Comparison of ENCODE assay signal across 8 cellular contexts in genomic region chr1:56526571-56527174, GRCh38. TPM values are rescaled to one million over a fixed set of nuclear protein-coding genes. Genes with fewer than 3 reads are reported as not detected.
DNase-seq lines count a peak whose midpoint lies in the region; ATAC-seq, FAIRE-seq and TF ChIP-seq lines count a peak whose summit lies in the region.

No MANE protein-coding gene starts in this region.

- TF ChIP-seq CTCF in GM06990 (IDR thresholded peaks at IDR 0.05; ENCODE audit: insufficient read depth, low read length, poor library complexity, severe bottlenecking) (no peak), H1 (IDR thresholded peaks at IDR 0.05; ENCODE audit: control extremely low read depth in 1 of 3, insufficient read depth in 1 of 3, low read depth in 1 of 3, low read length in 3 of 3) (no peak)

- H3K27me3 ChIP-seq in GM06990 (replicated peaks; ENCODE audit: control insufficient read depth, insufficient read depth, low read length) = no peaks in the 10 kb centered on the region
- H3K27me3 ChIP-seq in H1 (replicated peaks in 1 of 4; ENCODE audit: control insufficient read depth in 3 of 4, extremely low read depth in 1 of 4, insufficient read depth in 3 of 4, low read length in 3 of 4) = no peaks in the 10 kb centered on the region

- FAIRE-seq in H1 (lab: Jason Lieb, UNC) (no peak), RCC 7860 (lab: Jason Lieb, UNC) (no peak), frontal cortex (lab: Jason Lieb, UNC) (no peak)

- POLR2A ChIA-PET in H1 (lab: Charles Lee; ENCODE audit: partially characterized antibody) = interaction anchor here (1.6 kb wide), 1 partner anchor 9 kb away, joined by 4 read pairs; no protein-coding TSS in a partner anchor

- peak overlapping the region; percentile 12 for H4K5ac ChIP-seq in H1 (ENCODE audit: insufficient read length, low read depth, low read length)

- H2BK5ac ChIP-seq in H1 (ENCODE audit: low read depth, low read length) = no peak overlapping the region

- no peak overlapping the region for H4K91ac ChIP-seq in H1 (replicated peaks; ENCODE audit: insufficient read length, low read length)

- WGBS in H1 (ENCODE audit: extremely low coverage in 1 of 2, insufficient coverage in 1 of 2, insufficient read length in 1 of 2, insufficient replicate concordance in 2 of 2, low coverage in 1 of 2, low lambda C conversion rate in 2 of 2, missing lambda C conversion rate in 1 of 2), 2 experiments = 81% methylated on average over 5 of the region's 5 CpGs; no CpG with 5 or more reads in 1 of the 2 experiments

- no peak overlapping the region for H3K56ac ChIP-seq in H1 (replicated peaks; ENCODE audit: insufficient read length, low read depth, low read length)

- H3K18ac ChIP-seq in H1 (ENCODE audit: extremely low read depth, low read length) = no peak overlapping the region; the same call in 1 of the 2 replicates

- H3K4me2 ChIP-seq in H1 (ENCODE audit: insufficient read depth in 1 of 2, low read depth in 2 of 2, low read length in 2 of 2) = no peak overlapping the region

- no peaks in the 10 kb centered on the region for H4K20me1 ChIP-seq in H1 (replicated peaks in 1 of 2; ENCODE audit: control insufficient read depth in 1 of 2, insufficient read depth in 2 of 2, low read length in 2 of 2)

- ATAC-seq in GM21360 (IDR thresholded peaks at IDR 0.05; ENCODE audit: unreplicated experiment) (peak; percentile 78), HG03439 (IDR thresholded peaks at IDR 0.05; ENCODE audit: unreplicated experiment) (peak; percentile 71)

- no peak overlapping the region for H2AFZ ChIP-seq in H1 (ENCODE audit: low read length)

- no peaks in the 10 kb centered on the region for H3K9me3 ChIP-seq in H1 (ENCODE audit: insufficient read depth in 2 of 2, low read depth in 1 of 2, low read length in 1 of 2)

- no peak overlapping the region for H2BK20ac ChIP-seq in H1 (ENCODE audit: low read length)

- H3K79me1 ChIP-seq in H1 (ENCODE audit: low read depth, low read length) = peaks cover 23% of the 10 kb centered on the region

- H2BK120ac ChIP-seq in H1 (replicated peaks; ENCODE audit: low read depth, low read length) = no peak overlapping the region

- H3K23ac ChIP-seq in H1 (ENCODE audit: insufficient read length) = no peak overlapping the region

- H3K14ac ChIP-seq in H1 (ENCODE audit: insufficient read length) = no peak overlapping the region

- H3K36me3 ChIP-seq in GM06990 (ENCODE audit: control insufficient read depth, insufficient read depth, low read length) (no peaks in the 10 kb centered on the region), H1 (ENCODE audit: control insufficient read depth in 2 of 4, insufficient read depth in 4 of 4, low read length in 3 of 4) (peaks cover 9 to 67% (median 21%) of the 10 kb centered on the region in 4 experiments; a peak in 7 of 8 replicates)

- H3K4me1 ChIP-seq in H1 (replicated peaks in 1 of 4; ENCODE audit: control insufficient read depth in 3 of 4, insufficient read depth in 4 of 4, low read length in 3 of 4) = peaks cover 0 to 26% (median 22%) of the 10 kb centered on the region in 4 experiments; a peak in 6 of 7 replicates

- no peak overlapping the region for H3K9ac ChIP-seq in H1 (replicated peaks in 1 of 4; ENCODE audit: extremely low read depth in 1 of 4, low read depth in 3 of 4, low read length in 3 of 4)

- no peak for TF ChIP-seq POLR2A in H1 (IDR thresholded peaks at IDR 0.05; ENCODE audit: control extremely low read depth in 1 of 2, low read depth in 2 of 2, low read length in 2 of 2)

- H2BK12ac ChIP-seq in H1 (ENCODE audit: low read depth, low read length) = no peak overlapping the region

- no peak overlapping the region for H3K4me3 ChIP-seq in GM06990 (replicated peaks; ENCODE audit: low read depth, low read length)
- H3K4me3 ChIP-seq in H1 (ENCODE audit: extremely low read depth in 1 of 4, insufficient read depth in 2 of 4, low read depth in 3 of 4, low read length in 4 of 4) = no peak overlapping the region

- no peak for TF ChIP-seq RAD21 in H1 (IDR thresholded peaks at IDR 0.05 in 1 of 2, conservative IDR thresholded peaks at IDR 0.05 in 1 of 2; ENCODE audit: low read depth in 2 of 2, low read length in 2 of 2)

- no peak overlapping the region for H4K8ac ChIP-seq in H1 (ENCODE audit: extremely low read depth, insufficient read depth, low read length)

- no peak overlapping the region for H3K4ac ChIP-seq in H1 (replicated peaks; ENCODE audit: insufficient read length, low read depth, low read length)

- H2AK5ac ChIP-seq in H1 (ENCODE audit: low read depth, low read length) = no peak overlapping the region

- no peak for TF ChIP-seq EP300 in H1 (IDR thresholded peaks at IDR 0.05; ENCODE audit: borderline replicate concordance in 1 of 2, low read depth in 2 of 2, low read length in 2 of 2)

- H3K23me2 ChIP-seq in H1 (ENCODE audit: low read depth, low read length) = no peaks in the 10 kb centered on the region; the same call in 1 of the 2 replicates

- no peak overlapping the region for H3K27ac ChIP-seq in H1 (ENCODE audit: low read depth, low read length)

- CTCF ChIA-PET in H1 (lab: Charles Lee; ENCODE audit: partially characterized antibody) = no interaction called here

- H3K79me2 ChIP-seq in H1 (ENCODE audit: control insufficient read depth in 1 of 2, insufficient read depth in 2 of 2, low read length in 2 of 2) = peaks cover 22 to 96% of the 10 kb centered on the region in 2 experiments

- DNase-seq in GM06990 (ENCODE audit: extremely low read depth, insufficient read length) (peak; percentile 78), H1 (ENCODE audit: low read depth in 1 of 2, low spot score in 2 of 2) (no peak), RCC 7860 (ENCODE audit: low spot score) (no peak), frontal cortex (ENCODE audit: low spot score in 2 of 2) (no peak), NCI-H345 treated with DMSO at 0.1 percent for 48 hours (lab: John Stamatoyannopoulos, UW; ENCODE audit: unreplicated experiment) (no peak)
- DNase-seq in activated T-cell treated with anti-CD3 and anti-CD28 coated beads, Interleukin-2, amount 50 U/mL, for 48 hours = no peak

- H2BK15ac ChIP-seq in H1 (ENCODE audit: low read length) = no peak overlapping the region

TF ChIP-seq in H1, 55 proteins besides CTCF, POLR2A, EP300 and RAD21:
- no peak for TF ChIP-seq BACH1 (IDR thresholded peaks at IDR 0.05; ENCODE audit: low read length)
- TF ChIP-seq ZNF274 (IDR thresholded peaks at IDR 0.05; ENCODE audit: borderline replicate concordance, extremely low read depth, low read length) = no peak
- no peak for TF ChIP-seq GABPA (IDR thresholded peaks at IDR 0.05; ENCODE audit: borderline replicate concordance, insufficient read depth, low read length)
- TF ChIP-seq KDM1A (IDR thresholded peaks at IDR 0.05; ENCODE audit: borderline replicate concordance, low read length) = no peak
- no peak for TF ChIP-seq HDAC6 (IDR thresholded peaks at IDR 0.05; ENCODE audit: low read depth, low read length)
- TF ChIP-seq RNF2 (IDR thresholded peaks at IDR 0.05; ENCODE audit: borderline replicate concordance, low read depth, low read length, missing control alignments, poor library complexity, severe bottlenecking) = no peak
- no peak for TF ChIP-seq SP4 (IDR thresholded peaks at IDR 0.05; ENCODE audit: low read length)
- no peak for TF ChIP-seq SIRT6 (IDR thresholded peaks at IDR 0.05; ENCODE audit: low read length)
- TF ChIP-seq CBX8 (IDR thresholded peaks at IDR 0.05; ENCODE audit: borderline replicate concordance, low read depth, low read length) = no peak

RNA-seq across cellular contexts. Expression of gene PLPP3, which starts 52.7 kb away (rescaled TPM):
- total RNA-seq in H1 (2021; fragmentation: NEBNext Ultra II Directional; extraction: Animal tissue kit (Norgen Biotek cat#: 25700)) = 30.6 and 33.2 TPM in 2 replicates
- polyA plus RNA-seq in H1 (2011; rRNA removed) = 40.4 and 42.0 TPM in 2 replicates
- 38.1 TPM for polyA plus RNA-seq in H1 (2011; cell fraction: cytosol; rRNA removed)
- 53.1 TPM for polyA plus RNA-seq in H1 (2011; cell fraction: nucleus; rRNA removed)
- polyA plus RNA-seq in H1 (2012, experiment 1 of 2) = 25.9 to 27.9 TPM (median 26.2 TPM) in 4 replicates
- polyA plus RNA-seq in H1 (2012, experiment 2 of 2) = 7.0 TPM
- polyA plus RNA-seq in H1 (2013, experiment 1 of 2) = 66.2 TPM
- 62.3 TPM for polyA plus RNA-seq in H1 (2013, experiment 2 of 2)
- 55.8 and 62.3 TPM in 2 replicates for polyA minus RNA-seq in H1 (2011; rRNA and poly(A)+ RNA removed)
- polyA minus RNA-seq in H1 (2011; cell fraction: cytosol; rRNA and poly(A)+ RNA removed) = 33.3 TPM
- polyA minus RNA-seq in H1 (2011; cell fraction: nucleus; rRNA and poly(A)+ RNA removed) = 80.3 TPM
- 28.1 TPM for total RNA-seq in frontal cortex
